Comparison of ENCODE assay signal across 8 cellular contexts in genomic region chr17:78129385-78130079, GRCh38. TPM values are rescaled to one million over a fixed set of nuclear protein-coding genes. Genes with fewer than 3 reads are reported as not detected.
DNase-seq lines count a peak whose midpoint lies in the region; ATAC-seq, FAIRE-seq and TF ChIP-seq lines count a peak whose summit lies in the region.

No MANE protein-coding gene starts in this region.

- peaks cover 12% of the 10 kb centered on the region for H3K79me2 ChIP-seq in DND-41 (ENCODE audit: insufficient read depth, low read length)

- H3K4me1 ChIP-seq in DND-41 (ENCODE audit: insufficient read depth, low read length) (peaks cover 82% of the 10 kb centered on the region), Peyer's patch (peaks cover 7 to 72% (median 62%) of the 10 kb centered on the region in 4 donors), neuronal stem cell (ENCODE audit: control insufficient read depth in 2 of 2, insufficient read depth in 1 of 2, low read depth in 1 of 2, low read length in 2 of 2) (peaks cover 16 to 28% of the 10 kb centered on the region in 2 donors)

- no peak overlapping the region for H2BK120ac ChIP-seq in neuronal stem cell (ENCODE audit: low read depth, low read length)

- CTCF ChIA-PET in GM10248 (lab: Yijun Ruan, JAX), result interaction anchor here (0.9 to 1.7 kb wide), 4 partner anchors 29 to 126 kb away, joined by 3 to 9 read pairs (median 3); no protein-coding TSS in a partner anchor

- no peak for FAIRE-seq in frontal cortex (lab: Jason Lieb, UNC)

- H3K9ac ChIP-seq in DND-41 (ENCODE audit: low read depth, low read length), result peak overlapping the region; percentile 70
- H3K9ac ChIP-seq in neuronal stem cell (ENCODE audit: low read depth, low read length, poor library complexity), result no peak overlapping the region

- TF ChIP-seq CTCF in DND-41 (IDR thresholded peaks at IDR 0.05; ENCODE audit: borderline replicate concordance, extremely low read depth, low read length, poor library complexity, severe bottlenecking), result no peak
- TF ChIP-seq CTCF in Peyer's patch (IDR thresholded peaks at IDR 0.05), result no peak
- TF ChIP-seq CTCF in GM10248 (IDR thresholded peaks at IDR 0.05; ENCODE audit: control extremely low read depth, extremely low read depth, low read depth, missing control alignments), result no peak

- no peaks in the 10 kb centered on the region for H3K9me3 ChIP-seq in DND-41 (ENCODE audit: insufficient read depth, low read length, severe bottlenecking)
- no peaks in the 10 kb centered on the region for H3K9me3 ChIP-seq in Peyer's patch
- peaks cover 0 to 3% of the 10 kb centered on the region in 2 donors for H3K9me3 ChIP-seq in neuronal stem cell (replicated peaks in 1 of 2; ENCODE audit: control insufficient read depth in 2 of 2, insufficient read depth in 1 of 2, low read depth in 1 of 2, low read length in 2 of 2)

- peaks cover 22% of the 10 kb centered on the region for H4K20me1 ChIP-seq in DND-41 (ENCODE audit: insufficient read depth, low read length)

- H3K27me3 ChIP-seq in DND-41 (ENCODE audit: insufficient read depth, low read length, poor library complexity), result no peaks in the 10 kb centered on the region
- H3K27me3 ChIP-seq in Peyer's patch, result no peaks in the 10 kb centered on the region
- H3K27me3 ChIP-seq in neuronal stem cell (ENCODE audit: control insufficient read depth in 3 of 3, insufficient read depth in 3 of 3, low read depth in 1 of 3, low read length in 3 of 3), result peaks cover 6 to 57% (median 18%) of the 10 kb centered on the region in 3 experiments

- H3K23ac ChIP-seq in neuronal stem cell (ENCODE audit: low read depth, low read length, poor library complexity), result peak overlapping the region; percentile 40

- H2BK15ac ChIP-seq in neuronal stem cell (ENCODE audit: low read length), result peak overlapping the region; percentile 98

- POLR2A ChIA-PET in GM10248 (lab: Yijun Ruan, JAX), result no interaction called here

- peak overlapping the region; percentile 48 for H2BK5ac ChIP-seq in neuronal stem cell (ENCODE audit: low read length)

- no peak for TF ChIP-seq POLR2A in Peyer's patch (IDR thresholded peaks at IDR 0.05)

- H3K14ac ChIP-seq in neuronal stem cell (ENCODE audit: low read length), result no peak overlapping the region

- H2BK12ac ChIP-seq in neuronal stem cell (ENCODE audit: low read length), result peak overlapping the region; percentile 95

- H4K8ac ChIP-seq in neuronal stem cell (ENCODE audit: low read depth, low read length), result no peak overlapping the region

- no peak overlapping the region for H4K91ac ChIP-seq in neuronal stem cell (ENCODE audit: low read depth, low read length, poor library complexity)

- H3K4me2 ChIP-seq in DND-41 (ENCODE audit: insufficient read depth, low read length) (peak overlapping the region; percentile 94), neuronal stem cell (ENCODE audit: insufficient read depth, low read length, poor library complexity, severe bottlenecking) (no peak overlapping the region)

- peak overlapping the region; percentile 97 for H3K27ac ChIP-seq in DND-41 (ENCODE audit: low read length)
- H3K27ac ChIP-seq in Peyer's patch, result peak overlapping the region; percentile 84 to 99 (median 90)
- H3K27ac ChIP-seq in cingulate gyrus (ENCODE audit: low read depth, low read length), result peak overlapping the region; percentile 98
- no peak overlapping the region for H3K27ac ChIP-seq in neuronal stem cell (replicated peaks; ENCODE audit: low read length)

- H2AFZ ChIP-seq in DND-41 (ENCODE audit: low read depth, low read length) (no peak overlapping the region), neuronal stem cell (ENCODE audit: low read length) (peak overlapping the region; percentile 97)

- H2AK5ac ChIP-seq in neuronal stem cell (ENCODE audit: low read depth, low read length), result peak overlapping the region; percentile 100

- peaks cover 10% of the 10 kb centered on the region for H3K79me1 ChIP-seq in neuronal stem cell (ENCODE audit: low read depth, low read length)

- peak overlapping the region in 1 of 2 experiments; percentile 71; a peak in 2 of 4 replicates for H3K4me3 ChIP-seq in DND-41 (ENCODE audit: low read depth in 1 of 2, low read length in 2 of 2)
- H3K4me3 ChIP-seq in Peyer's patch, result peak overlapping the region in 2 of 4 donors; percentile 59 to 97
- H3K4me3 ChIP-seq in neuronal stem cell (ENCODE audit: low read length in 2 of 2), result peak overlapping the region in 1 of 2 donors; percentile 56

- H3K18ac ChIP-seq in neuronal stem cell (ENCODE audit: low read length), result peak overlapping the region; percentile 85

- no CpG with 5 or more reads among the region's 3 CpGs for WGBS in neuronal stem cell (ENCODE audit: extremely low coverage in 2 of 2, insufficient read length in 2 of 2, insufficient replicate concordance in 1 of 2), 2 donors

- DNase-seq in DND-41 (peak; percentile 75), Peyer's patch (peak in 2 of 3 donors; percentile 79 to 81), neuronal stem cell (ENCODE audit: low spot score) (no peak), SKM-1 (lab: John Stamatoyannopoulos, UW; ENCODE audit: unreplicated experiment) (no peak), frontal cortex (ENCODE audit: low spot score in 2 of 2) (no peak), GM10248 (ENCODE audit: extremely low spot score) (no peak), left lobe of liver (ENCODE audit: low spot score) (no peak)

- no peak overlapping the region for H3K4ac ChIP-seq in neuronal stem cell (ENCODE audit: low read length)

- peak; percentile 3; the same call in 1 of the 3 replicates for ATAC-seq in DND-41 (ENCODE audit: insufficient read depth, low read depth)
- ATAC-seq in left lobe of liver, result no peak

- H3K36me3 ChIP-seq in DND-41 (ENCODE audit: insufficient read depth, low read length), result peaks cover 22% of the 10 kb centered on the region
- peaks cover 0 to 15% (median 0%) of the 10 kb centered on the region in 3 donors for H3K36me3 ChIP-seq in Peyer's patch
- H3K36me3 ChIP-seq in neuronal stem cell (replicated peaks in 1 of 2; ENCODE audit: control insufficient read depth in 2 of 2, insufficient read depth in 2 of 2, low read length in 2 of 2), result no peaks in the 10 kb centered on the region

RNA-seq across cellular contexts. Expression of gene TMC6, which starts 1.0 kb away (rescaled TPM):
- total RNA-seq in Peyer's patch, result 100 to 1,000 TPM in 1 of 4 donors, 10 to 100 TPM in 3; 54.5 to 107 (median 94.9) TPM
- 18.0 TPM for polyA plus RNA-seq in neuronal stem cell (2013, experiment 1 of 2)
- polyA plus RNA-seq in neuronal stem cell (2013, experiment 2 of 2), result 18.2 TPM
- 2.0 TPM for total RNA-seq in frontal cortex
- 14.6 TPM for total RNA-seq in left lobe of liver

RNA-seq across cellular contexts. Expression of gene TMC8, which starts 1.0 kb away (rescaled TPM):
- total RNA-seq in Peyer's patch (10 to 100 TPM in 3 of 4 donors, 1 to 10 TPM in 1; 10.0 to 66.8 (median 22.5) TPM), frontal cortex (0.41 TPM), left lobe of liver (3.9 TPM)
- 0.08 TPM for polyA plus RNA-seq in neuronal stem cell (2013, experiment 1 of 2)
- 0.08 TPM for polyA plus RNA-seq in neuronal stem cell (2013, experiment 2 of 2)

RNA-seq across cellular contexts. Expression of gene C17orf99, which starts 16.7 kb away (rescaled TPM):
- total RNA-seq in Peyer's patch, result 1 to 10 TPM in 1 of 4 donors, not detected in 3; 1.6 TPM
- not detected for polyA plus RNA-seq in neuronal stem cell (2013, experiment 1 of 2)
- not detected for polyA plus RNA-seq in neuronal stem cell (2013, experiment 2 of 2)
- total RNA-seq in frontal cortex, result 2.0 TPM
- not detected for total RNA-seq in left lobe of liver

RNA-seq across cellular contexts. Expression of gene SYNGR2, which starts 38.8 kb away (rescaled TPM):
- total RNA-seq in Peyer's patch (10 to 100 TPM; 51.2 to 87.2 (median 77.3) TPM), frontal cortex (6.1 TPM), left lobe of liver (44.1 TPM)
- polyA plus RNA-seq in neuronal stem cell (2013, experiment 1 of 2), result 16.6 TPM
- polyA plus RNA-seq in neuronal stem cell (2013, experiment 2 of 2), result 16.6 TPM

RNA-seq across cellular contexts. Expression of gene TK1, which starts 57.3 kb away (rescaled TPM):
- total RNA-seq in Peyer's patch (10 to 100 TPM in 2 of 4 donors, 1 to 10 TPM in 2; 6.2 to 46.2 (median 10.1) TPM), frontal cortex (3.7 TPM), left lobe of liver (2.6 TPM)
- polyA plus RNA-seq in neuronal stem cell (2013, experiment 1 of 2), result 38.3 TPM
- 37.7 TPM for polyA plus RNA-seq in neuronal stem cell (2013, experiment 2 of 2)

Comparison
In these comparisons a context has a peak if more than half of its experiments do, and no peak if none do; other contexts are left out.
1. DNase-seq: peak in DND-41 (single experiment) and Peyer's patch (2 of 3); none in neuronal stem cell (single experiment), SKM-1 (single experiment), frontal cortex (0 of 2), GM10248 (single experiment) and left lobe of liver (single experiment).